ENCODE assay signal across 8 cellular contexts in the genomic region with DNA sequence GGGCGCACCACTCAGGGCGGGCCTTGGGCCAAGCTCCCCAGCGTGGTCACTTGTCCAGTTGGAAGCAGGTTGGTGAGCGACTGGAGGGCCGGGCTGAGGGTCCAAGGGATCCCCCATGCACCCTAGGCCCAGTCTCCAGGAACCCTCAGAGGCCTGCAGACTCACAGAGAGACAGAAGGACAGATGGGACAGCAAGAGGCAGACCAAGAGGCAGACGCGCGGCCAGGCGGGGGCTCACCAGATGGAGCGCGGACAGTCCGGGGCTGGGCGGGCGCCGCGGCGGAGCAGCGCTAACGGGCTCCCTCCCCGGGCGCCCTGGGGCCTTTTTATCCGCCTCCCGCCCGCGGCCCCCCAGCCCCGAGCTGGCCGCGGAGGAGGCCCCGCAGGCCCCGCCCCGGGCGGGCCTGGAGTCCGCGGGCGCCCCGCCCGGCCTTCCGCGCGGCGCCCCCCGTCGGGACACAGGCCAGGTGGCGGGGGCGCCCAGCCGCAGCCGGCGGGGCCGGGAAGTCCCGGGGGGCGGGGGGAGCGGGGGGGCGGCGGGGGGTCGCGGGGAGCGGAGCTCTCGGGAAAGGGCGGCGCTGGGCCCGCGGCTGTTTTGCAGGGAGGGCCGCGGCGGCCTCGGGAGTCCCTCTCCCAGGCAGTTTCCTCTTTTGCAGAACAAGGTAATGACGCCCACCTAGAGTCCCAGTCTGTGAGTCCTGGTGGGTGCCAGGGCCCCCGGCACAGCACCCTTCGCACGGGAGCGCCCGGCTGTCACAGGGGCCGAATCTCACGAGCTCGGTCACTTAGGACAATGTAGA. TPM values are rescaled to one million over a fixed set of nuclear protein-coding genes. Genes with fewer than 3 reads are reported as not detected.
DNase-seq lines count a peak whose midpoint lies in the region; ATAC-seq, FAIRE-seq and TF ChIP-seq lines count a peak whose summit lies in the region.

LOXL4 (minus strand) TSS at position 301 of the 800 bp plus-strand sequence. CDS start 5,175 bp downstream, outside the sequence.

- peak; percentile 47 for ATAC-seq in stimulated activated naive CD8-positive, alpha-beta T cell treated with anti-CD3 and anti-CD28 coated beads, Interleukin-15, amount 100 ng/mL, for 72 hours
- ATAC-seq in GM18867 (IDR thresholded peaks at IDR 0.05; ENCODE audit: unreplicated experiment) = no peak

- H2AFZ ChIP-seq in Loucy (ENCODE audit: low read length) (no peak within 1 kb of the TSS), keratinocyte (ENCODE audit: control insufficient read depth, low read length) (peak within 1 kb of the TSS; percentile 49)

- peak within 1 kb of the TSS; percentile 72 for H3K9ac ChIP-seq in ES-I3 (ENCODE audit: low read depth, low read length)
- no peak within 1 kb of the TSS for H3K9ac ChIP-seq in Loucy (ENCODE audit: low read depth, low read length, poor library complexity, severe bottlenecking)
- no peak within 1 kb of the TSS for H3K9ac ChIP-seq in keratinocyte (ENCODE audit: control insufficient read depth, extremely low read depth, insufficient read depth, low read length)

- H3K9me2 ChIP-seq in Loucy (replicated peaks; ENCODE audit: low read depth, low read length) = no peaks in the 10 kb centered on the region

- peaks cover 53% of the 10 kb centered on the region for H3K27me3 Mint-ChIP-seq in stimulated activated naive CD8-positive, alpha-beta T cell treated with anti-CD3 and anti-CD28 coated beads, Interleukin-15, amount 100 ng/mL, for 72 hours

- no peaks in the 10 kb centered on the region for H3K9me3 Mint-ChIP-seq in stimulated activated naive CD8-positive, alpha-beta T cell treated with anti-CD3 and anti-CD28 coated beads, Interleukin-15, amount 100 ng/mL, for 72 hours

- no peak for TF ChIP-seq CTCF in Loucy (conservative IDR thresholded peaks at IDR 0.05; ENCODE audit: low read length)
- no peak for TF ChIP-seq CTCF in brain microvascular endothelial cell (IDR thresholded peaks at IDR 0.05; ENCODE audit: low read depth, low read length, missing control alignments)
- no peak for TF ChIP-seq CTCF in keratinocyte (optimal IDR thresholded peaks at IDR 0.05 in 1 of 3, IDR thresholded peaks at IDR 0.05 in 1 of 3, conservative IDR thresholded peaks at IDR 0.05 in 1 of 3; ENCODE audit: extremely low read depth in 1 of 3, insufficient read depth in 2 of 3, low read length in 3 of 3)

- H4K20me1 ChIP-seq in Loucy (ENCODE audit: insufficient read depth, low read length, poor library complexity, severe bottlenecking) (no peaks in the 10 kb centered on the region), keratinocyte (ENCODE audit: control insufficient read depth, extremely low read depth, insufficient read depth, low read length) (no peaks in the 10 kb centered on the region)

- dilution Hi-C loops in keratinocyte (cut with MboI; ENCODE audit: extremely low pct_ligation_motif_present, low sequenced_read_pairs) = no loop called here

- H3K27ac ChIP-seq in brain microvascular endothelial cell = no peak within 1 kb of the TSS
- H3K27ac ChIP-seq in keratinocyte (ENCODE audit: control insufficient read depth, insufficient read depth, low read length) = no peak within 1 kb of the TSS

- peaks cover 10% of the 10 kb centered on the region for H3K4me1 Mint-ChIP-seq in stimulated activated naive CD8-positive, alpha-beta T cell treated with anti-CD3 and anti-CD28 coated beads, Interleukin-15, amount 100 ng/mL, for 72 hours

- H3K9me3 ChIP-seq in ES-I3 (ENCODE audit: control insufficient read depth, insufficient read depth, low read length) (no peaks in the 10 kb centered on the region), Loucy (ENCODE audit: insufficient read depth, low read depth, low read length) (no peaks in the 10 kb centered on the region), keratinocyte (ENCODE audit: control insufficient read depth, low read depth, low read length) (no peaks in the 10 kb centered on the region)

- no peaks in the 10 kb centered on the region for H3K27me3 ChIP-seq in Loucy (ENCODE audit: insufficient read depth, low read length, poor library complexity, severe bottlenecking)
- H3K27me3 ChIP-seq in brain microvascular endothelial cell (replicated peaks) = no peaks in the 10 kb centered on the region
- peaks cover 13% of the 10 kb centered on the region for H3K27me3 ChIP-seq in keratinocyte (ENCODE audit: control insufficient read depth, extremely low read depth, insufficient read depth, low read length)

- H3K4me1 ChIP-seq in ES-I3 (ENCODE audit: insufficient read depth, low read length) (peaks cover 55% of the 10 kb centered on the region), Loucy (ENCODE audit: insufficient read depth, low read length, poor library complexity, severe bottlenecking) (peaks cover 15% of the 10 kb centered on the region), keratinocyte (ENCODE audit: control insufficient read depth, extremely low read depth, insufficient read depth, low read length) (peaks cover 17% of the 10 kb centered on the region)

- FAIRE-seq in keratinocyte (lab: Jason Lieb, UNC) = no peak

- no peaks in the 10 kb centered on the region for H3K9me1 ChIP-seq in keratinocyte (ENCODE audit: control insufficient read depth, extremely low read depth, insufficient read depth, low read length)

- H3K4me2 ChIP-seq in Loucy (ENCODE audit: low read depth, low read length, poor library complexity, severe bottlenecking) = peak within 1 kb of the TSS; percentile 59
- H3K4me2 ChIP-seq in keratinocyte (ENCODE audit: control insufficient read depth, extremely low read depth, insufficient read depth, low read depth, low read length) = peak within 1 kb of the TSS; percentile 67

- H3K4me3 ChIP-seq in Loucy (ENCODE audit: low read length, poor library complexity, severe bottlenecking) = peak within 1 kb of the TSS; percentile 60
- H3K4me3 ChIP-seq in brain microvascular endothelial cell (ENCODE audit: low read depth, low read length) = peak within 1 kb of the TSS; percentile 57
- peak within 1 kb of the TSS in 1 of 3 experiments; percentile 11 for H3K4me3 ChIP-seq in keratinocyte (ENCODE audit: control insufficient read depth in 2 of 3, extremely low read depth in 1 of 3, insufficient read depth in 2 of 3, low read depth in 1 of 3, low read length in 3 of 3)

- DNase-seq in brain microvascular endothelial cell (no peak), keratinocyte (ENCODE audit: low read depth, low spot score) (no peak), globus pallidus (ENCODE audit: low spot score) (no peak)
- DNase-seq in stimulated activated naive CD8-positive, alpha-beta T cell treated with anti-CD3 and anti-CD28 coated beads, Interleukin-15, amount 100 ng/mL, for 72 hours = peak in 1 of 2 donors; percentile 13
- DNase-seq in effector CD8-positive, alpha-beta T cell (lab: John Stamatoyannopoulos, UW) = no peak

- no peaks in the 10 kb centered on the region for H3F3A ChIP-seq in Loucy (ENCODE audit: low read depth)

- H3K36me3 ChIP-seq in ES-I3 (ENCODE audit: insufficient read depth, low read length) (no peaks in the 10 kb centered on the region), Loucy (ENCODE audit: insufficient read depth, low read length) (no peaks in the 10 kb centered on the region), brain microvascular endothelial cell (replicated peaks) (no peaks in the 10 kb centered on the region), keratinocyte (ENCODE audit: control insufficient read depth in 2 of 2, extremely low read depth in 1 of 2, insufficient read depth in 2 of 2, low read length in 2 of 2) (no peaks in the 10 kb centered on the region)

- no peaks in the 10 kb centered on the region for H3K79me2 ChIP-seq in Loucy (ENCODE audit: insufficient read depth, low read length)
- no peaks in the 10 kb centered on the region for H3K79me2 ChIP-seq in keratinocyte (ENCODE audit: control insufficient read depth, insufficient read depth, low read length)

- peak within 1 kb of the TSS in 1 of 2 donors; percentile 46 for H3K27ac Mint-ChIP-seq in stimulated activated naive CD8-positive, alpha-beta T cell treated with anti-CD3 and anti-CD28 coated beads, Interleukin-15, amount 100 ng/mL, for 72 hours

- in situ Hi-C loops in brain microvascular endothelial cell (cut with HindIII; ENCODE audit: low pct_ligation_motif_present, low sequenced_read_pairs) = no loop called here

- peak within 1 kb of the TSS; percentile 71 to 81 for H3K4me3 Mint-ChIP-seq in stimulated activated naive CD8-positive, alpha-beta T cell treated with anti-CD3 and anti-CD28 coated beads, Interleukin-15, amount 100 ng/mL, for 72 hours

RNA-seq across cellular contexts. Expression of gene LOXL4, which starts in this region (rescaled TPM):
- 0.01 to 0.03 TPM (median 0.01 TPM) in 3 replicates for polyA plus RNA-seq in keratinocyte
- polyA plus RNA-seq in keratinocyte (2011; ENCODE audit: low read depth) = not detected
- 0.01 TPM in 1 of 2 replicates, not detected in the other for polyA plus RNA-seq in keratinocyte (2011; cell fraction: cytosol; rRNA removed)
- polyA plus RNA-seq in keratinocyte (2011; cell fraction: nucleus; rRNA removed) = 0.03 TPM in 1 of 2 replicates, not detected in the other
- 0.11 TPM in 1 of 2 replicates, not detected in the other for polyA plus RNA-seq in keratinocyte (2012; ENCODE audit: low replicate concordance)
- polyA minus RNA-seq in keratinocyte = 0.16 TPM in 1 of 3 replicates, not detected in the others
- polyA minus RNA-seq in keratinocyte (2011; cell fraction: cytosol; rRNA and poly(A)+ RNA removed) = not detected
- polyA minus RNA-seq in keratinocyte (2011; cell fraction: nucleus; rRNA and poly(A)+ RNA removed) = not detected in 2 replicates
